In the genomic region with DNA sequence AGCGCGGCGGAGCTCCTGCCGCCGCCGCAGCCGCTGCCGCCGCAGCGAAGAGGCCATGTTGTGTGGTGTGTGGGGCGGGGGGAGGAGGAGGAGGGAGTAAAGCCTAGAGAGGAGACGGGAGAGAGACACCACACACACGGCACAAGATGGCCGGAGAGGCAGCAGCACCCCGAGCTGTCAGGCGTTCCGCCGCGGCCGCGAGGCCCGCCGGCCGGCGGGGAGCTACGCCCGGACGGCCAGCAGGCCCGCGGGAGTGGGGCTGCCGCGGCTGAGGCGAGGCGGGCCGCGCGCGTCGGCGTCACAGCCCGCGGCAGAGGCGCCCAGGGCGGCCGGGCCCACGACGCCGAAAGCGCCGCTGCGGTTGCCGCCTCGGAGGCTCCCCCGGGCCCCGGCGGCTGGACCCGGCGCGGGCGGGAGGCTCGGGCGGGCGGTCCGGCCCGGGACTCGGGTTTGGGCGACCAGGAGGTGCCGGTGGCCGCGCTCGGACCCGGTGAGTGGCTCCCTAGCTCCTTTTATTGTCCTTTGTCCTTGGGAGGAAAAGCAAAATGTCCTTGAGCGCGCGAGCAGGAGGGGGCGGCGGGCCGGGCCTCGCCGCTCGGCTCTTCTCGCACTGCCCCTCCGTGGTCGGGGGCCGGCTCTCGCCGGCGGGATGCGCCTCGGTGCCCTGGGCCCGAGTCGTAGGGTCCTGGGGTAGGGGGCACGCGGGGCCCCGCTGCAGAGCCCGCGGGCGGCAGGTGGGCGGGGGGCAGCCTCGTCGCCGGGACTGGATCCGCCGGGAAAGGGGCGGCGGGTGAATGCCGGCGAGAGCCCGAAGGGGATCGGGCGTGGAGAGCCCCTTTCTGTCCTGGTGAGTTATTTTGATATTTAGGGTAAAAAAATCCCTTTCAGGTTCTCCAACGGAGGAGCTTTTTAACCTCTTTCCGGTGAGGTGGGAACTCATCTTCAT, we compare ENCODE assay signal across 8 cellular contexts. TPM values are rescaled to one million over a fixed set of nuclear protein-coding genes. Genes with fewer than 3 reads are reported as not detected.
DNase-seq lines count a peak whose midpoint lies in the region; ATAC-seq and TF ChIP-seq lines count a peak whose summit lies in the region.

No MANE protein-coding gene starts in this region.

- H4K20me1 ChIP-seq in PC-3 (ENCODE audit: low read length) (peaks cover 35% of the 10 kb centered on the region), smooth muscle cell (ENCODE audit: low read depth) (peaks cover 41% of the 10 kb centered on the region)

- H3K36me3 Mint-ChIP-seq in activated naive CD8-positive, alpha-beta T cell treated with anti-CD3 and anti-CD28 coated beads, Interleukin-2, amount 50 U/mL, for 24 hours (ENCODE audit: low read depth) = peaks cover 44% of the 10 kb centered on the region

- H3K9me3 ChIP-seq in PC-3 (ENCODE audit: low read length) (no peaks in the 10 kb centered on the region), smooth muscle cell (replicated peaks; ENCODE audit: low read depth) (no peaks in the 10 kb centered on the region)

- H3K27ac ChIP-seq in PC-3 (ENCODE audit: low read length) = peak overlapping the region; percentile 61
- peak overlapping the region; percentile 96 for H3K27ac ChIP-seq in smooth muscle cell (ENCODE audit: low read depth)

- peak overlapping the region; percentile 90 for H3K4me2 ChIP-seq in PC-3 (ENCODE audit: low read length)
- H3K4me2 ChIP-seq in smooth muscle cell = peak overlapping the region; percentile 93

- WGBS in smooth muscle cell (ENCODE audit: low lambda C conversion rate) = under 1% methylated on average over 67 of the region's 113 CpGs

- CTCF ChIA-PET in PC-3 (lab: Charles Lee) = interaction anchor here (0.6 to 0.9 kb wide), 3 partner anchors 17 to 79 kb away, joined by 3 to 12 read pairs (median 4); partner anchors contain the start of gene CHD2

- DNase-seq in NCI-H2227 treated with DMSO at 0.1 percent for 48 hours (lab: John Stamatoyannopoulos, UW) (peak; percentile 96), NCI-H2227 (lab: John Stamatoyannopoulos, UW; ENCODE audit: unreplicated experiment) (no peak), PC-3 (no peak), smooth muscle cell (lab: John Stamatoyannopoulos, UW; ENCODE audit: unreplicated experiment) (no peak), mesenteric fat pad (ENCODE audit: low spot score) (no peak)
- DNase-seq in activated naive CD8-positive, alpha-beta T cell treated with anti-CD3 and anti-CD28 coated beads, Interleukin-2, amount 50 U/mL, for 24 hours = peak; percentile 37

- H3K4me1 ChIP-seq in PC-3 (ENCODE audit: insufficient read depth, low read length) (peaks cover 28% of the 10 kb centered on the region), smooth muscle cell (ENCODE audit: low read depth) (peaks cover 55% of the 10 kb centered on the region)

- peaks cover 51% of the 10 kb centered on the region for H3K79me2 ChIP-seq in PC-3 (ENCODE audit: low read length)
- peaks cover 51% of the 10 kb centered on the region for H3K79me2 ChIP-seq in smooth muscle cell (ENCODE audit: low read depth)

- no peaks in the 10 kb centered on the region for H3K9me3 Mint-ChIP-seq in activated naive CD8-positive, alpha-beta T cell treated with anti-CD3 and anti-CD28 coated beads, Interleukin-2, amount 50 U/mL, for 24 hours

- ATAC-seq in HG02870 (IDR thresholded peaks at IDR 0.05; ENCODE audit: unreplicated experiment) = peak; percentile 57
- ATAC-seq in PC-3 = peak; percentile 84
- ATAC-seq in activated naive CD8-positive, alpha-beta T cell treated with anti-CD3 and anti-CD28 coated beads, Interleukin-2, amount 50 U/mL, for 24 hours = peak; percentile 85

- peaks cover 2% of the 10 kb centered on the region for H3K27me3 Mint-ChIP-seq in activated naive CD8-positive, alpha-beta T cell treated with anti-CD3 and anti-CD28 coated beads, Interleukin-2, amount 50 U/mL, for 24 hours

- peak overlapping the region; percentile 98 for H3K27ac Mint-ChIP-seq in activated naive CD8-positive, alpha-beta T cell treated with anti-CD3 and anti-CD28 coated beads, Interleukin-2, amount 50 U/mL, for 24 hours

- peaks cover 59% of the 10 kb centered on the region for H3K4me1 Mint-ChIP-seq in activated naive CD8-positive, alpha-beta T cell treated with anti-CD3 and anti-CD28 coated beads, Interleukin-2, amount 50 U/mL, for 24 hours

- H3K4me3 ChIP-seq in PC-3 (ENCODE audit: low read length) = peak overlapping the region; percentile 87
- peak overlapping the region; percentile 92 for H3K4me3 ChIP-seq in iPS-11a (ENCODE audit: low read depth, low read length)
- H3K4me3 ChIP-seq in smooth muscle cell = peak overlapping the region; percentile 85

- intact Hi-C loops in PC-3 (cut with micrococcal nuclease) = loop anchor here (1.0 to 5.0 kb wide), 3 partner anchors 51 to 73 kb away; no protein-coding TSS in a partner anchor

- H3F3A ChIP-seq in PC-3 (ENCODE audit: low read length, unreplicated experiment) (no peaks in the 10 kb centered on the region), smooth muscle cell (ENCODE audit: low read depth) (peaks cover 4% of the 10 kb centered on the region)

- H3K27me3 ChIP-seq in PC-3 (ENCODE audit: low read length) = no peaks in the 10 kb centered on the region
- H3K27me3 ChIP-seq in smooth muscle cell (ENCODE audit: low read depth) = no peaks in the 10 kb centered on the region

- POLR2A ChIA-PET in PC-3 (lab: Charles Lee; ENCODE audit: unreplicated experiment) = interaction anchor here (0.5 to 1.6 kb wide), 20 partner anchors 14 to 1862 kb away, joined by 3 to 29 read pairs (median 7); partner anchors contain the start of gene CHD2

- peak overlapping the region; percentile 94 for H3K4me3 Mint-ChIP-seq in activated naive CD8-positive, alpha-beta T cell treated with anti-CD3 and anti-CD28 coated beads, Interleukin-2, amount 50 U/mL, for 24 hours

- no peak for TF ChIP-seq CTCF in PC-3 (conservative IDR thresholded peaks at IDR 0.05; ENCODE audit: low read depth, low read length)
- TF ChIP-seq CTCF in smooth muscle cell (IDR thresholded peaks at IDR 0.05; ENCODE audit: borderline replicate concordance, insufficient read depth, poor library complexity, severe bottlenecking) = no peak

- H2AFZ ChIP-seq in PC-3 (ENCODE audit: low read length) = no peak overlapping the region
- H2AFZ ChIP-seq in smooth muscle cell (ENCODE audit: low read depth) = no peak overlapping the region

- H3K36me3 ChIP-seq in PC-3 (ENCODE audit: low read depth, low read length) (peaks cover 37% of the 10 kb centered on the region), smooth muscle cell (ENCODE audit: low read depth) (peaks cover 8% of the 10 kb centered on the region)

- H3K9ac ChIP-seq in PC-3 (ENCODE audit: low read length) (peak overlapping the region; percentile 98), smooth muscle cell (ENCODE audit: low read depth) (peak overlapping the region; percentile 98)

- H3K9me2 ChIP-seq in PC-3 (replicated peaks; ENCODE audit: low read length) = no peaks in the 10 kb centered on the region

- no TSS peak for BruUV-seq in PC-3 (replicated peaks; lab: Mats Ljungman, UMichigan)

RNA-seq across cellular contexts. Expression of gene CHD2, which starts 17.2 kb away (rescaled TPM):
- total RNA-seq in PC-3 (2014; rRNA removed) (42.7 and 50.6 TPM in 2 replicates), smooth muscle cell (99.2 and 132 TPM in 2 replicates), mesenteric fat pad (90.9 TPM)
- polyA plus RNA-seq in smooth muscle cell = 64.4 and 81.6 TPM in 2 replicates

Comparison
In these comparisons a context has a peak if more than half of its experiments do, and no peak if none do; other contexts are left out.
1. DNase-seq: peak in NCI-H2227 treated with DMSO at 0.1 percent for 48 hours (single experiment) and activated naive CD8-positive, alpha-beta T cell treated with anti-CD3 and anti-CD28 coated beads, Interleukin-2, amount 50 U/mL, for 24 hours (single experiment); none in NCI-H2227 (single experiment), PC-3 (single experiment), smooth muscle cell (single experiment) and mesenteric fat pad (single experiment).
2. Peak in every context shown above with its lines, with median percentiles within 50 percentile points of each other: ATAC-seq and H3K4me3 ChIP-seq.